1 cellular context compared by ENCODE assay signal in genomic region chr22:39913886-39914285, GRCh38.
TF ChIP-seq lines count a peak whose summit lies in the region.

No MANE protein-coding gene starts in this region.

TF ChIP-seq in K562, 482 proteins besides CTCF, POLR2A, EP300 and RAD21:
- TF ChIP-seq POLR2AphosphoS5 (IDR thresholded peaks at IDR 0.05; ENCODE audit: control insufficient read depth, insufficient read depth, low read depth, low read length) (no peak), TBL1XR1 (IDR thresholded peaks at IDR 0.05; ENCODE audit: low read length in 2 of 2) (no peak), TBP (optimal IDR thresholded peaks at IDR 0.05; ENCODE audit: low read depth, low read length) (no peak), ELF2 (CRISPR knock-in tag; IDR thresholded peaks at IDR 0.05) (no peak), ZBTB7A (IDR thresholded peaks at IDR 0.05; ENCODE audit: borderline replicate concordance, control insufficient read depth, low read depth, low read length) (no peak), ZNF512 (tag; IDR thresholded peaks at IDR 0.05) (no peak), NFIC (IDR thresholded peaks at IDR 0.05) (peak; percentile 27)
- TF ChIP-seq, protein P1, sequence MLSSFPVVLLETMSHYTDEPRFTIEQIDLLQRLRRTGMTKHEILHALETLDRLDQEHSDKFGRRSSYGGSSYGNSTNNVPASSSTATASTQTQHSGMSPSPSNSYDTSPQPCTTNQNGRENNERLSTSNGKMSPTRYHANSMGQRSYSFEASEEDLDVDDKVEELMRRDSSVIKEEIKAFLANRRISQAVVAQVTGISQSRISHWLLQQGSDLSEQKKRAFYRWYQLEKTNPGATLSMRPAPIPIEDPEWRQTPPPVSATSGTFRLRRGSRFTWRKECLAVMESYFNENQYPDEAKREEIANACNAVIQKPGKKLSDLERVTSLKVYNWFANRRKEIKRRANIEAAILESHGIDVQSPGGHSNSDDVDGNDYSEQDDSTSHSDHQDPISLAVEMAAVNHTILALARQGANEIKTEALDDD (IDR thresholded peaks at IDR 0.05), result 0 out of 2 replicates have a peak, but pooled peaks have one; percentile 8
